ENCODE assay signal across 1 cellular context in genomic region chr10:3172446-3173172, GRCh38.
A peak's percentile ranks its signal among the peaks of the same experiment; 100 is the strongest.
TF ChIP-seq lines count a peak whose summit lies in the region.

Gene PITRM1, minus strand, starts transcription at chr10:3172782. Its CDS starts 10 bp downstream, at chr10:3172772.

TF ChIP-seq in SK-N-SH, 30 proteins besides CTCF, POLR2A, EP300 and RAD21 (continued from another document):
- TF ChIP-seq ZBTB33 (IDR thresholded peaks at IDR 0.05; ENCODE audit: borderline replicate concordance, low read depth) (no peak), RFX5 (IDR thresholded peaks at IDR 0.05; ENCODE audit: low read length) (peak; percentile 64), POLR2AphosphoS5 (IDR thresholded peaks at IDR 0.05; ENCODE audit: low read depth, low read length) (peak; percentile 99), MXI1 (IDR thresholded peaks at IDR 0.05; ENCODE audit: low read depth, low read length) (peak; percentile 89), PBX3 (IDR thresholded peaks at IDR 0.05) (peak; percentile 27; the same call in 1 of the 2 replicates), ELF1 (IDR thresholded peaks at IDR 0.05) (no peak), SMC3 (IDR thresholded peaks at IDR 0.05; ENCODE audit: low read depth, low read length) (no peak)
TF ChIP-seq in SK-N-SH: peak in this region for 11.
